1 cellular context compared by ENCODE assay signal in genomic region chr7:66995045-66995776, GRCh38.
TF ChIP-seq lines count a peak whose summit lies in the region.
"Not testable (repeated sequence)": the region's sequence is repeated elsewhere in the genome, so short reads cannot be mapped to it uniquely, and the experiment has no call there.

Gene SBDS (minus strand): TSS chr7:66995586. CDS start chr7:66995417, 169 bp downstream.

TF ChIP-seq in HepG2, 621 proteins besides CTCF, POLR2A, EP300 and RAD21 (continued from another document and continues in another):
- 0 out of 2 replicates have a peak, but pooled peaks have one; percentile 55 for TF ChIP-seq SNAPC4 (CRISPR knock-in tag; IDR thresholded peaks at IDR 0.05)
- TF ChIP-seq SP1 (IDR thresholded peaks at IDR 0.05) = not testable (repeated sequence)
- peak; percentile 78 for TF ChIP-seq SP1 (CRISPR knock-in tag; IDR thresholded peaks at IDR 0.05)
- TF ChIP-seq SIN3A (IDR thresholded peaks at IDR 0.05; ENCODE audit: borderline replicate concordance, low read depth, low read length) = peak; percentile 76; the same call in 1 of the 2 replicates
- peak; percentile 53; the same call in 1 of the 2 replicates for TF ChIP-seq REPIN1 (CRISPR knock-in tag; IDR thresholded peaks at IDR 0.05; ENCODE audit: borderline replicate concordance, low read depth)
- TF ChIP-seq KAT8 (CRISPR knock-in tag; IDR thresholded peaks at IDR 0.05) = peak; percentile 81
- peak; percentile 79 for TF ChIP-seq ZBTB14 (CRISPR knock-in tag; IDR thresholded peaks at IDR 0.05)
- TF ChIP-seq ARID5B (CRISPR knock-in tag; IDR thresholded peaks at IDR 0.05) = peak; percentile 29; the same call in 1 of the 2 replicates
- TF ChIP-seq MTA1 (CRISPR knock-in tag; IDR thresholded peaks at IDR 0.05; ENCODE audit: borderline replicate concordance) = peak; percentile 34; the same call in 1 of the 2 replicates
- TF ChIP-seq POGK (CRISPR knock-in tag; conservative IDR thresholded peaks at IDR 0.05) = peak; percentile 76
- TF ChIP-seq THAP9 (CRISPR knock-in tag; IDR thresholded peaks at IDR 0.05; ENCODE audit: borderline replicate concordance) = peak; percentile 58; the same call in 1 of the 2 replicates
- TF ChIP-seq HOXA3 (CRISPR knock-in tag; IDR thresholded peaks at IDR 0.05) = peak; percentile 80
- TF ChIP-seq ZBTB20 (CRISPR knock-in tag; IDR thresholded peaks at IDR 0.05; ENCODE audit: borderline replicate concordance, low read depth) = 0 out of 2 replicates have a peak, but pooled peaks have one; percentile 21
- TF ChIP-seq JUND (CRISPR knock-in tag; IDR thresholded peaks at IDR 0.05) = peak; percentile 63
- TF ChIP-seq NR2C2 (CRISPR knock-in tag; IDR thresholded peaks at IDR 0.05; ENCODE audit: borderline replicate concordance) = peak; percentile 17; the same call in 1 of the 2 replicates
- peak; percentile 39; the same call in 1 of the 2 replicates for TF ChIP-seq MED1 (CRISPR knock-in tag; IDR thresholded peaks at IDR 0.05)
- TF ChIP-seq BRF2 (CRISPR knock-in tag; IDR thresholded peaks at IDR 0.05) = 0 out of 2 replicates have a peak, but pooled peaks have one; percentile 40
- TF ChIP-seq KMT2A (CRISPR knock-in tag; IDR thresholded peaks at IDR 0.05) = peak; percentile 45; the same call in 1 of the 2 replicates
- peak; percentile 61; the same call in 1 of the 2 replicates for TF ChIP-seq ZNF333 (CRISPR knock-in tag; IDR thresholded peaks at IDR 0.05; ENCODE audit: borderline replicate concordance)
- TF ChIP-seq MEIS2 (CRISPR knock-in tag; IDR thresholded peaks at IDR 0.05) = peak; percentile 63
- TF ChIP-seq ZNF589 (CRISPR knock-in tag; conservative IDR thresholded peaks at IDR 0.05) = 0 out of 2 replicates have a peak, but pooled peaks have one; percentile 30
- peak; percentile 89 for TF ChIP-seq ZNF605 (CRISPR knock-in tag; IDR thresholded peaks at IDR 0.05)
- TF ChIP-seq HES4 (CRISPR knock-in tag; IDR thresholded peaks at IDR 0.05; ENCODE audit: borderline replicate concordance) = peak; percentile 65
- 0 out of 2 replicates have a peak, but pooled peaks have one; percentile 34 for TF ChIP-seq ZBTB2 (CRISPR knock-in tag; IDR thresholded peaks at IDR 0.05; ENCODE audit: low read depth)
- peak; percentile 69 for TF ChIP-seq YEATS4 (CRISPR knock-in tag; IDR thresholded peaks at IDR 0.05; ENCODE audit: borderline replicate concordance)
- TF ChIP-seq THAP11 (CRISPR knock-in tag; IDR thresholded peaks at IDR 0.05) = peak; percentile 91
- peak; percentile 58 for TF ChIP-seq SALL2 (CRISPR knock-in tag; IDR thresholded peaks at IDR 0.05)
- TF ChIP-seq DZIP1 (CRISPR knock-in tag; IDR thresholded peaks at IDR 0.05) = peak; percentile 91; the same call in 1 of the 2 replicates
- peak; percentile 79 for TF ChIP-seq NFYB (CRISPR knock-in tag; IDR thresholded peaks at IDR 0.05)
- TF ChIP-seq IRX3 (CRISPR knock-in tag; IDR thresholded peaks at IDR 0.05; ENCODE audit: borderline replicate concordance, low read depth) = 0 out of 2 replicates have a peak, but pooled peaks have one; percentile 66
- peak; percentile 77 for TF ChIP-seq ZNF766 (CRISPR knock-in tag; IDR thresholded peaks at IDR 0.05; ENCODE audit: borderline replicate concordance)
- TF ChIP-seq IRF2 (CRISPR knock-in tag; IDR thresholded peaks at IDR 0.05) = peak; percentile 57
- TF ChIP-seq NCOA1 (CRISPR knock-in tag; IDR thresholded peaks at IDR 0.05) = 0 out of 2 replicates have a peak, but pooled peaks have one; percentile 75
- peak; percentile 30 for TF ChIP-seq ZNF619 (CRISPR knock-in tag; IDR thresholded peaks at IDR 0.05)
